ENCODE assay signal across 8 cellular contexts in the genomic region with DNA sequence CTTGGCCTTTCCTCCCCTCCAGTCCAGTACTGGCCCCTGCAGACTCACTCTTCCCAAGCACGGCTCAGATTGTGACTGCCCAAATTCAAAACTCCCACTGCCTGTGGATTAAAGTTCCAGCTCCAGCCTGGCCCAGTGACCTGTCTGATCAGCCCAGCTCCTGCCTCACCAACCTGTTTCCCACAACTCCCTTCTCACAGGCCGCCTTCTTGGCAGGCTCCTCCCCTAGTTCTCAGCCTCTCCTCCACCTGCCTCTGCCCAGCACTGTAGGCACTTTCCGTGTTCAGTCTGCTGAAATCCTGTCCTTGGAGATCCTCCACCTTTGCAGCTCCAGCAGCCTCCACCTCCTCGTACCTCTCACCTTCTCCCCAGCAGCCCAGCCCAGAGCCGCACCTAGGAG.
DNase-seq lines count a peak whose midpoint lies in the region; ATAC-seq and TF ChIP-seq lines count a peak whose summit lies in the region.

No MANE protein-coding gene starts in this region.

- H3K27me3 ChIP-seq in upper lobe of right lung = no peaks in the 10 kb centered on the region

- no peak overlapping the region for H3K4me3 ChIP-seq in upper lobe of right lung

- H3K4me1 ChIP-seq in upper lobe of right lung = peaks cover 29% of the 10 kb centered on the region

- peak overlapping the region; percentile 71 for H3K27ac Mint-ChIP-seq in activated naive CD4-positive, alpha-beta T cell treated with anti-CD3 and anti-CD28 coated beads, Interleukin-2, amount 50 U/mL, for 24 hours
- peak overlapping the region; percentile 67 for H3K27ac Mint-ChIP-seq in activated naive CD8-positive, alpha-beta T cell

- no peak for TF ChIP-seq CTCF in upper lobe of right lung (IDR thresholded peaks at IDR 0.05)

- no peaks in the 10 kb centered on the region for H3K27me3 Mint-ChIP-seq in activated naive CD4-positive, alpha-beta T cell treated with anti-CD3 and anti-CD28 coated beads, Interleukin-2, amount 50 U/mL, for 24 hours
- no peaks in the 10 kb centered on the region for H3K27me3 Mint-ChIP-seq in activated naive CD8-positive, alpha-beta T cell

- no peaks in the 10 kb centered on the region for H3K9me3 Mint-ChIP-seq in activated naive CD4-positive, alpha-beta T cell treated with anti-CD3 and anti-CD28 coated beads, Interleukin-2, amount 50 U/mL, for 24 hours
- H3K9me3 Mint-ChIP-seq in activated naive CD8-positive, alpha-beta T cell (ENCODE audit: low read depth) = peaks cover 3% of the 10 kb centered on the region

- ATAC-seq in upper lobe of right lung (peak; percentile 88), HG02981 (IDR thresholded peaks at IDR 0.05; ENCODE audit: unreplicated experiment) (no peak)

- H3K36me3 Mint-ChIP-seq in activated naive CD4-positive, alpha-beta T cell treated with anti-CD3 and anti-CD28 coated beads, Interleukin-2, amount 50 U/mL, for 24 hours = peaks cover 3% of the 10 kb centered on the region
- peaks cover 6% of the 10 kb centered on the region for H3K36me3 Mint-ChIP-seq in activated naive CD8-positive, alpha-beta T cell

- H3K9me3 ChIP-seq in upper lobe of right lung = no peaks in the 10 kb centered on the region

- H3K27ac ChIP-seq in upper lobe of right lung = peak overlapping the region; percentile 63

- DNase-seq in activated naive CD4-positive, alpha-beta T cell treated with anti-CD3 and anti-CD28 coated beads, Interleukin-2, amount 50 U/mL, for 16 hours = no peak
- peak; percentile 68 for DNase-seq in kidney tubule cell (ENCODE audit: low spot score)
- peak; percentile 80 for DNase-seq in upper lobe of right lung
- DNase-seq in hepatic stellate cell (ENCODE audit: low spot score) = no peak
- no peak for DNase-seq in iPS-NIHi7 (ENCODE audit: extremely low spot score)

- no peaks in the 10 kb centered on the region for H3K36me3 ChIP-seq in upper lobe of right lung

- no peak overlapping the region for H3K4me3 Mint-ChIP-seq in activated naive CD4-positive, alpha-beta T cell treated with anti-CD3 and anti-CD28 coated beads, Interleukin-2, amount 50 U/mL, for 24 hours
- H3K4me3 Mint-ChIP-seq in activated naive CD8-positive, alpha-beta T cell = no peak overlapping the region

- intact Hi-C loops in upper lobe of right lung (cut with DNase I) = no loop called here

- H3K4me1 Mint-ChIP-seq in activated naive CD4-positive, alpha-beta T cell treated with anti-CD3 and anti-CD28 coated beads, Interleukin-2, amount 50 U/mL, for 24 hours = peaks cover 54% of the 10 kb centered on the region
- peaks cover 46% of the 10 kb centered on the region for H3K4me1 Mint-ChIP-seq in activated naive CD8-positive, alpha-beta T cell (ENCODE audit: low read depth)

Comparison
In these comparisons a context has a peak if more than half of its experiments do, and no peak if none do; other contexts are left out.
1. DNase-seq: peak in kidney tubule cell (single experiment) and upper lobe of right lung (single experiment); none in activated naive CD4-positive, alpha-beta T cell treated with anti-CD3 and anti-CD28 coated beads, Interleukin-2, amount 50 U/mL, for 16 hours (single experiment), hepatic stellate cell (single experiment) and iPS-NIHi7 (single experiment).